9 cellular contexts compared by ENCODE assay signal in the genomic region with DNA sequence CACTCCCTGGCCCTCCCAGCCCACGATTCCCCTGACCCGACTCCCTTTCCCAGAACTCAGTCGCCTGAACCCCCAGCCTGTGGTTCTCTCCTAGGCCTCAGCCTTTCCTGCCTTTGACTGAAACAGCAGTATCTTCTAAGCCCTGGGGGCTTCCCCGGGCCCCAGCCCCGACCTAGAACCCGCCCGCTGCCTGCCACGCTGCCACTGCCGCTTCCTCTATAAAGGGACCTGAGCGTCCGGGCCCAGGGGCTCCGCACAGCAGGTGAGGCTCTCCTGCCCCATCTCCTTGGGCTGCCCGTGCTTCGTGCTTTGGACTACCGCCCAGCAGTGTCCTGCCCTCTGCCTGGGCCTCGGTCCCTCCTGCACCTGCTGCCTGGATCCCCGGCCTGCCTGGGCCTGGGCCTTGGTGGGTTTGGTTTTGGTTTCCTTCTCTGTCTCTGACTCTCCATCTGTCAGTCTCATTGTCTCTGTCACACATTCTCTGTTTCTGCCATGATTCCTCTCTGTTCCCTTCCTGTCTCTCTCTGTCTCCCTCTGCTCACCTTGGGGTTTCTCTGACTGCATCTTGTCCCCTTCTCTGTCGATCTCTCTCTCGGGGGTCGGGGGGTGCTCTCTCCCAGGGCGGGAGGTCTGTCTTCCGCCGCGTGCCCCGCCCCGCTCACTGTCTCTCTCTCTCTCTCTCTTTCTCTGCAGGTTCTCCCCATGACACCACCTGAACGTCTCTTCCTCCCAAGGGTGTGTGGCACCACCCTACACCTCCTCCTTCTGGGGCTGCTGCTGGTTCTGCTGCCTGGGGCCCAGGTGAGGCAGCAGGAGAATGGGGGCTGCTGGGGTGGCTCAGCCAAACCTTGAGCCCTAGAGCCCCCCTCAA. TPM values are rescaled to one million over a fixed set of nuclear protein-coding genes. Genes with fewer than 3 reads are reported as not detected.
DNase-seq lines count a peak whose midpoint lies in the region; ATAC-seq and TF ChIP-seq lines count a peak whose summit lies in the region.
"Had no signal": no experiment of that assay in that cellular context is flagged by ENCODE, and none has a peak within 500 bp of the region (broad histone marks: within the 10 kb centered on the region; RNA-seq: fewer than 3 reads in every experiment).

A gene with protein sequence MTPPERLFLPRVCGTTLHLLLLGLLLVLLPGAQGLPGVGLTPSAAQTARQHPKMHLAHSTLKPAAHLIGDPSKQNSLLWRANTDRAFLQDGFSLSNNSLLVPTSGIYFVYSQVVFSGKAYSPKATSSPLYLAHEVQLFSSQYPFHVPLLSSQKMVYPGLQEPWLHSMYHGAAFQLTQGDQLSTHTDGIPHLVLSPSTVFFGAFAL (plus strand): TSS at position 249 of the 871 bp plus-strand sequence. CDS start 454 bp downstream, at position 703.

- intact Hi-C loops in activated B cell treated with CpG ODN at 0.5 μM for 24 hours (cut with micrococcal nuclease): loop anchor here (1.0 kb wide), 2 partner anchors 8 to 12 kb away; no protein-coding TSS in a partner anchor

- peaks cover 97% of the 10 kb centered on the region for H3K4me1 Mint-ChIP-seq in activated B cell treated with CpG ODN at 0.5 μM for 24 hours
- peaks cover 100% of the 10 kb centered on the region for H3K4me1 Mint-ChIP-seq in stimulated activated naive CD8-positive, alpha-beta T cell treated with anti-CD3 and anti-CD28 coated beads, Interleukin-15, Interleukin-2, amounts not matched to agents 100 ng/mL and 50 ng/mL, for 24 hours (ENCODE audit: low read depth)

- no peaks in the 10 kb centered on the region for H3K9me3 Mint-ChIP-seq in activated B cell treated with CpG ODN at 0.5 μM for 24 hours
- no peaks in the 10 kb centered on the region for H3K9me3 Mint-ChIP-seq in stimulated activated naive CD8-positive, alpha-beta T cell treated with anti-CD3 and anti-CD28 coated beads, Interleukin-15, Interleukin-2, amounts not matched to agents 100 ng/mL and 50 ng/mL, for 24 hours

- no peak for TF ChIP-seq CTCF in activated B cell treated with CpG ODN at 0.5 μM for 24 hours (IDR thresholded peaks at IDR 0.05)

- DNase-seq in activated B cell treated with CpG ODN at 0.5 μM for 24 hours: peak; percentile 72
- DNase-seq in effector CD8-positive, alpha-beta T cell (lab: John Stamatoyannopoulos, UW): peak; percentile 58
- no peak for DNase-seq in NCI-H187 treated with DMSO at 0.1 percent for 48 hours (lab: John Stamatoyannopoulos, UW)
- DNase-seq in AG08395 (ENCODE audit: low spot score): no peak
- DNase-seq in NOMO-1 (lab: John Stamatoyannopoulos, UW; ENCODE audit: unreplicated experiment in 2 of 2): no peak
- DNase-seq in HK-2 (ENCODE audit: unreplicated experiment): no peak

- peak; percentile 25 for ATAC-seq in GM21717 (IDR thresholded peaks at IDR 0.05; ENCODE audit: unreplicated experiment)
- peak; percentile 43 for ATAC-seq in activated B cell treated with CpG ODN at 0.5 μM for 24 hours (ENCODE audit: low read depth)

- CTCF ChIA-PET in activated B cell treated with CpG ODN at 0.5 μM for 24 hours (lab: Charles Lee): interaction anchor here (2.9 to 25.7 kb wide), 4 partner anchors 9 to 24 kb away, joined by 21 to 611 read pairs (median 305); a partner anchor contains a TSS

- H3K4me3 Mint-ChIP-seq in activated B cell treated with CpG ODN at 0.5 μM for 24 hours: peak within 1 kb of the TSS; percentile 98
- peak within 1 kb of the TSS; percentile 98 for H3K4me3 Mint-ChIP-seq in stimulated activated naive CD8-positive, alpha-beta T cell treated with anti-CD3 and anti-CD28 coated beads, Interleukin-15, Interleukin-2, amounts not matched to agents 100 ng/mL and 50 ng/mL, for 24 hours

- H3K36me3 Mint-ChIP-seq in activated B cell treated with CpG ODN at 0.5 μM for 24 hours (ENCODE audit: low read depth): peaks cover 39% of the 10 kb centered on the region
- peaks cover 39% of the 10 kb centered on the region for H3K36me3 Mint-ChIP-seq in stimulated activated naive CD8-positive, alpha-beta T cell treated with anti-CD3 and anti-CD28 coated beads, Interleukin-15, Interleukin-2, amounts not matched to agents 100 ng/mL and 50 ng/mL, for 24 hours (ENCODE audit: low read depth)

- peak within 1 kb of the TSS; percentile 99 for H3K27ac Mint-ChIP-seq in activated B cell treated with CpG ODN at 0.5 μM for 24 hours
- peak within 1 kb of the TSS; percentile 100 for H3K27ac Mint-ChIP-seq in stimulated activated naive CD8-positive, alpha-beta T cell treated with anti-CD3 and anti-CD28 coated beads, Interleukin-15, Interleukin-2, amounts not matched to agents 100 ng/mL and 50 ng/mL, for 24 hours

- POLR2A ChIA-PET in activated B cell treated with CpG ODN at 0.5 μM for 24 hours (lab: Charles Lee): interaction anchor here (0.6 to 25.3 kb wide), 9 partner anchors 9 to 111 kb away, joined by 3 to 1155 read pairs (median 51); a partner anchor contains a TSS

- no peaks in the 10 kb centered on the region for H3K27me3 Mint-ChIP-seq in activated B cell treated with CpG ODN at 0.5 μM for 24 hours
- no peaks in the 10 kb centered on the region for H3K27me3 Mint-ChIP-seq in stimulated activated naive CD8-positive, alpha-beta T cell treated with anti-CD3 and anti-CD28 coated beads, Interleukin-15, Interleukin-2, amounts not matched to agents 100 ng/mL and 50 ng/mL, for 24 hours

RNA-seq across cellular contexts. Expression of the gene that starts here (rescaled TPM):
- 60.4 and 66.0 TPM in 2 replicates for total RNA-seq in activated B cell treated with CpG ODN at 0.5 μM for 24 hours
- total RNA-seq: NCI-H460 had no signal

Comparison
In these comparisons a context has a peak if more than half of its experiments do, and no peak if none do; other contexts are left out.
1. DNase-seq: peak in activated B cell treated with CpG ODN at 0.5 μM for 24 hours (single experiment) and effector CD8-positive, alpha-beta T cell (single experiment); none in NCI-H187 treated with DMSO at 0.1 percent for 48 hours (single experiment), AG08395 (single experiment), NOMO-1 (0 of 2) and HK-2 (single experiment).